In genomic region chr13:88764103-88764502, GRCh38 we compare ENCODE assay signal across 14 cellular contexts.
DNase-seq lines count a peak whose midpoint lies in the region; ATAC-seq and TF ChIP-seq lines count a peak whose summit lies in the region.
"Had no signal": no experiment of that assay in that cellular context is flagged by ENCODE, and none has a peak within 500 bp of the region (broad histone marks: within the 10 kb centered on the region; RNA-seq: fewer than 3 reads in every experiment).

No MANE protein-coding gene starts in this region.

- peak overlapping the region; percentile 62; the same call in 1 of the 2 replicates for H2AFZ ChIP-seq in Karpas-422 (ENCODE audit: low read length)
- H2AFZ ChIP-seq in hepatocyte, result peak overlapping the region; percentile 10

- DNase-seq in Karpas-422 (no peak), hepatocyte (ENCODE audit: low spot score) (no peak), iPS-NIHi11 (ENCODE audit: low spot score) (peak; percentile 14), lower leg skin (ENCODE audit: low spot score in 2 of 2) (no peak), NCI-H446 treated with DMSO at 0.1 percent for 48 hours (lab: John Stamatoyannopoulos, UW) (no peak)
- DNase-seq: BE2C; CD4-positive, alpha-beta memory T cell; DMS79 had no signal

- no peak for ATAC-seq in GM18907 (IDR thresholded peaks at IDR 0.05; ENCODE audit: unreplicated experiment)
- no peak for ATAC-seq in GM18498 (IDR thresholded peaks at IDR 0.05; ENCODE audit: unreplicated experiment)
- ATAC-seq: GM12878, HCT116 had no signal

- no peak overlapping the region for H3K9ac ChIP-seq in Karpas-422 (ENCODE audit: low read length)

- H3K9me2 ChIP-seq in Karpas-422 (replicated peaks; ENCODE audit: insufficient read depth, low read length), result no peaks in the 10 kb centered on the region
- H3K9me2 ChIP-seq in hepatocyte (replicated peaks; ENCODE audit: insufficient read depth), result no peaks in the 10 kb centered on the region

- no peak overlapping the region for H3K27ac ChIP-seq in Karpas-422 (ENCODE audit: low read length)
- no peak overlapping the region for H3K27ac ChIP-seq in hepatocyte
- H3K27ac ChIP-seq: C4-2B, HL-60 had no signal

- H3K4me3 ChIP-seq in Karpas-422 (ENCODE audit: low read length) (no peak overlapping the region), hepatocyte (no peak overlapping the region), lower leg skin (ENCODE audit: low read depth, poor library complexity, severe bottlenecking) (no peak overlapping the region)
- H3K4me3 ChIP-seq: GM12878 had no signal

- 7% methylated on average over 3 of the region's 3 CpGs for whole genome bisulfite sequencing in hepatocyte (ENCODE audit: low lambda C conversion rate, missing lambda C conversion rate)
- 19 to 34% methylated on average over 3 of the region's 3 CpGs for whole genome bisulfite sequencing in lower leg skin, 2 donors

- H4K20me1 ChIP-seq in Karpas-422 (ENCODE audit: insufficient read depth, low read depth, low read length) (no peaks in the 10 kb centered on the region), hepatocyte (ENCODE audit: insufficient read depth, poor library complexity, severe bottlenecking) (no peaks in the 10 kb centered on the region)

- TF ChIP-seq CTCF in hepatocyte (IDR thresholded peaks at IDR 0.05; ENCODE audit: poor library complexity) (no peak), lower leg skin (IDR thresholded peaks at IDR 0.05) (no peak)

- H3K79me2 ChIP-seq in Karpas-422 (ENCODE audit: low read length) (no peaks in the 10 kb centered on the region), hepatocyte (no peaks in the 10 kb centered on the region)

- intact Hi-C loops in lower leg skin (cut with DNase I; ENCODE audit: low total_unique reads), result no loop called here

- H3K27me3 ChIP-seq in Karpas-422 (ENCODE audit: low read length), result no peaks in the 10 kb centered on the region
- H3K27me3 ChIP-seq in hepatocyte, result no peaks in the 10 kb centered on the region
- H3K27me3 ChIP-seq: BE2C had no signal

- H3K4me2 ChIP-seq in Karpas-422 (ENCODE audit: low read depth, low read length, poor library complexity, severe bottlenecking) (no peak overlapping the region), hepatocyte (no peak overlapping the region)

- H3K4me1 ChIP-seq in Karpas-422 (ENCODE audit: low read length) (no peaks in the 10 kb centered on the region), hepatocyte (ENCODE audit: insufficient read depth) (no peaks in the 10 kb centered on the region)

- no peaks in the 10 kb centered on the region for H3K9me3 ChIP-seq in Karpas-422 (ENCODE audit: low read length)
- H3K9me3 ChIP-seq in hepatocyte (ENCODE audit: low read depth), result no peaks in the 10 kb centered on the region
- H3K9me3 ChIP-seq: BE2C had no signal

- no peak for TF ChIP-seq POLR2A in lower leg skin (IDR thresholded peaks at IDR 0.05)

- H3K36me3 ChIP-seq in Karpas-422 (ENCODE audit: insufficient read depth, low read length), result no peaks in the 10 kb centered on the region
- no peaks in the 10 kb centered on the region for H3K36me3 ChIP-seq in hepatocyte (replicated peaks; ENCODE audit: insufficient read depth, low read depth)
- H3K36me3 ChIP-seq: BE2C had no signal
